ENCODE assay signal across 30 cellular contexts in genomic region chrX:69324851-69325250, GRCh38.
"Had no signal": no experiment of that assay in that cellular context is flagged by ENCODE, and none has a peak within 500 bp of the region (broad histone marks: within the 10 kb centered on the region; RNA-seq: fewer than 3 reads in every experiment).

No MANE protein-coding gene starts in this region.

- H3K4me1 ChIP-seq: ascending aorta, heart left ventricle, left lung, lower lobe of right lung, sigmoid colon had no signal

- H3K9me3 ChIP-seq: left lung, lower lobe of right lung, sigmoid colon, thoracic aorta had no signal

- H3K27me3 Mint-ChIP-seq: activated CD4-positive, alpha-beta memory T cell treated with anti-CD3 and anti-CD28 coated beads for 36 hours; activated CD4-positive, alpha-beta T cell treated with anti-CD3 and anti-CD28 coated beads, Interleukin-2, amount 10 ng/mL, durations not matched to agents 24 days and 14 days; activated naive CD4-positive, alpha-beta T cell treated with anti-CD3 and anti-CD28 coated beads, Interleukin-2, amount 10 ng/mL, durations not matched to agents 7 days and 5 days; progenitor cell of endocrine pancreas; stimulated activated naive CD8-positive, alpha-beta T cell treated with anti-CD3 and anti-CD28 coated beads, Interleukin-15, Interleukin-2, amounts not matched to agents 100 ng/mL and 50 ng/mL, for 24 hours had no signal

- H3K27me3 ChIP-seq: ascending aorta, left lung, sigmoid colon had no signal

- H3K4me1 Mint-ChIP-seq: activated CD4-positive, alpha-beta T cell treated with anti-CD3 and anti-CD28 coated beads, Interleukin-2, amount 10 ng/mL, durations not matched to agents 24 days and 14 days; activated naive CD4-positive, alpha-beta T cell treated with anti-CD3 and anti-CD28 coated beads, Interleukin-2, amount 10 ng/mL, durations not matched to agents 7 days and 5 days; activated naive CD8-positive, alpha-beta T cell treated with anti-CD3 and anti-CD28 coated beads, Interleukin-2, amount 10 ng/mL, durations not matched to agents 7 days and 5 days; stimulated activated effector memory CD8-positive, alpha-beta T cell treated with anti-CD3 and anti-CD28 coated beads, Interleukin-12 subunit alpha, Interleukin-12 subunit beta, amount 100 ng/mL, for 72 hours had no signal

- ATAC-seq: activated CD4-positive, CD25-positive, alpha-beta regulatory T cell treated with anti-CD3 and anti-CD28 coated beads, Interleukin-2, amount 50 U/mL, for 24 hours; heart left ventricle; left lung; lower lobe of right lung; stimulated activated effector memory CD8-positive, alpha-beta T cell treated with anti-CD3 and anti-CD28 coated beads, Interleukin-12 subunit alpha, Interleukin-12 subunit beta, amount 100 ng/mL, for 72 hours had no signal

- H3K4me3 Mint-ChIP-seq: activated CD4-positive, alpha-beta memory T cell treated with anti-CD3 and anti-CD28 coated beads for 36 hours; activated CD4-positive, alpha-beta T cell treated with anti-CD3 and anti-CD28 coated beads, Interleukin-2, amount 10 ng/mL, durations not matched to agents 24 days and 14 days; activated naive CD4-positive, alpha-beta T cell treated with anti-CD3 and anti-CD28 coated beads, Interleukin-2, amount 10 ng/mL, durations not matched to agents 7 days and 5 days; activated naive CD8-positive, alpha-beta T cell treated with anti-CD3 and anti-CD28 coated beads, Interleukin-2, amount 10 ng/mL, durations not matched to agents 7 days and 5 days; activated T-cell treated with anti-CD3 and anti-CD28 coated beads, Interleukin-2, amount 50 U/mL, for 24 hours; natural killer cell treated with Interleukin-12 subunit alpha and Interleukin-12 subunit beta and Interleukin-15 and Interleukin-18, amount 100 ng/mL, for 72 hours; stimulated activated effector memory CD8-positive, alpha-beta T cell treated with anti-CD3 and anti-CD28 coated beads, Interleukin-12 subunit alpha, Interleukin-12 subunit beta, amount 100 ng/mL, for 72 hours; stimulated activated naive CD8-positive, alpha-beta T cell treated with anti-CD3 and anti-CD28 coated beads, Interleukin-15, Interleukin-2, amounts not matched to agents 100 ng/mL and 50 ng/mL, for 24 hours; T-helper 1 cell treated with Interleukin-12 subunit alpha and Interleukin-12 subunit beta and Interleukin-4 antibody, amounts not matched to agents 30 μg/mL and 1 μg/mL, for 36 hours had no signal

- H3K36me3 Mint-ChIP-seq: activated CD4-positive, alpha-beta memory T cell treated with anti-CD3 and anti-CD28 coated beads for 36 hours; activated naive CD4-positive, alpha-beta T cell treated with anti-CD3 and anti-CD28 coated beads, Interleukin-2, amount 10 ng/mL, durations not matched to agents 7 days and 5 days; activated naive CD8-positive, alpha-beta T cell treated with anti-CD3 and anti-CD28 coated beads, Interleukin-2, amount 10 ng/mL, durations not matched to agents 7 days and 5 days; natural killer cell treated with Interleukin-12 subunit alpha and Interleukin-12 subunit beta and Interleukin-15 and Interleukin-18, amount 100 ng/mL, for 72 hours; stimulated activated effector memory CD8-positive, alpha-beta T cell treated with anti-CD3 and anti-CD28 coated beads, Interleukin-12 subunit alpha, Interleukin-12 subunit beta, amount 100 ng/mL, for 72 hours had no signal

- H3K9me3 Mint-ChIP-seq: activated CD4-positive, alpha-beta memory T cell treated with anti-CD3 and anti-CD28 coated beads for 36 hours; activated CD4-positive, alpha-beta T cell treated with anti-CD3 and anti-CD28 coated beads, Interleukin-2, amount 10 ng/mL, durations not matched to agents 24 days and 14 days; activated naive CD4-positive, alpha-beta T cell treated with anti-CD3 and anti-CD28 coated beads, Interleukin-2, amount 10 ng/mL, durations not matched to agents 7 days and 5 days; activated naive CD8-positive, alpha-beta T cell treated with anti-CD3 and anti-CD28 coated beads, Interleukin-2, amount 10 ng/mL, durations not matched to agents 7 days and 5 days; activated T-cell treated with anti-CD3 and anti-CD28 coated beads, Interleukin-2, amount 50 U/mL, for 24 hours; natural killer cell treated with Interleukin-12 subunit alpha and Interleukin-12 subunit beta and Interleukin-15 and Interleukin-18, amount 100 ng/mL, for 72 hours; stimulated activated effector memory CD8-positive, alpha-beta T cell treated with anti-CD3 and anti-CD28 coated beads, Interleukin-12 subunit alpha, Interleukin-12 subunit beta, amount 100 ng/mL, for 72 hours; stimulated activated naive CD8-positive, alpha-beta T cell treated with anti-CD3 and anti-CD28 coated beads, Interleukin-15, Interleukin-2, amounts not matched to agents 100 ng/mL and 50 ng/mL, for 24 hours; T-helper 1 cell treated with Interleukin-12 subunit alpha and Interleukin-12 subunit beta and Interleukin-4 antibody, amounts not matched to agents 30 μg/mL and 1 μg/mL, for 36 hours had no signal

- H3K4me3 ChIP-seq: ascending aorta, heart left ventricle, left lung, lower lobe of right lung, sigmoid colon, thoracic aorta had no signal

- DNase-seq: activated CD4-positive, alpha-beta memory T cell treated with anti-CD3 and anti-CD28 coated beads for 36 hours; activated CD4-positive, alpha-beta T cell treated with anti-CD3 and anti-CD28 coated beads, Interleukin-2, amount 10 ng/mL, durations not matched to agents 24 days and 14 days; activated CD8-positive, alpha-beta memory T cell treated with anti-CD3 and anti-CD28 coated beads, Interleukin-2, amount 50 U/mL, for 48 hours; activated gamma-delta T cell; activated naive CD4-positive, alpha-beta T cell treated with anti-CD3 and anti-CD28 coated beads, Interleukin-2, amount 10 ng/mL, durations not matched to agents 7 days and 5 days; activated naive CD8-positive, alpha-beta T cell treated with anti-CD3 and anti-CD28 coated beads, Interleukin-2, amount 10 ng/mL, durations not matched to agents 7 days and 5 days; activated T-cell treated with anti-CD3 and anti-CD28 coated beads, Interleukin-2, amount 50 U/mL, for 24 hours; central memory CD4-positive, alpha-beta T cell; foreskin fibroblast; heart left ventricle; kidney glomerular epithelial cell; left lung; lower lobe of right lung; mesenchymal stem cell; sigmoid colon; small intestine; stimulated activated CD4-positive, alpha-beta T cell treated with anti-CD3 and anti-CD28 coated beads, Interleukin-4, amount 100 ng/mL, for 24 hours; T-helper 9 cell; trophoblast cell had no signal

- H3K36me3 ChIP-seq: ascending aorta, heart left ventricle, left lung, lower lobe of right lung, sigmoid colon, thoracic aorta had no signal

- H3K27ac Mint-ChIP-seq: activated CD4-positive, alpha-beta memory T cell treated with anti-CD3 and anti-CD28 coated beads for 36 hours; activated CD4-positive, alpha-beta T cell treated with anti-CD3 and anti-CD28 coated beads, Interleukin-2, amount 10 ng/mL, durations not matched to agents 24 days and 14 days; activated naive CD4-positive, alpha-beta T cell treated with anti-CD3 and anti-CD28 coated beads, Interleukin-2, amount 10 ng/mL, durations not matched to agents 7 days and 5 days; activated naive CD8-positive, alpha-beta T cell treated with anti-CD3 and anti-CD28 coated beads, Interleukin-2, amount 10 ng/mL, durations not matched to agents 7 days and 5 days; activated T-cell treated with anti-CD3 and anti-CD28 coated beads, Interleukin-2, amount 50 U/mL, for 24 hours; natural killer cell treated with Interleukin-12 subunit alpha and Interleukin-12 subunit beta and Interleukin-15 and Interleukin-18, amount 100 ng/mL, for 72 hours; progenitor cell of endocrine pancreas; stimulated activated effector memory CD8-positive, alpha-beta T cell treated with anti-CD3 and anti-CD28 coated beads, Interleukin-12 subunit alpha, Interleukin-12 subunit beta, amount 100 ng/mL, for 72 hours; stimulated activated naive CD8-positive, alpha-beta T cell treated with anti-CD3 and anti-CD28 coated beads, Interleukin-15, Interleukin-2, amounts not matched to agents 100 ng/mL and 50 ng/mL, for 24 hours; T-helper 1 cell treated with Interleukin-12 subunit alpha and Interleukin-12 subunit beta and Interleukin-4 antibody, amounts not matched to agents 30 μg/mL and 1 μg/mL, for 36 hours had no signal

- H3K27ac ChIP-seq: ascending aorta, heart left ventricle, left lung, lower lobe of right lung, sigmoid colon, thoracic aorta, VCaP had no signal

- FAIRE-seq: endothelial cell of umbilical vein, small intestine, TTC549 had no signal
